In the genomic region with DNA sequence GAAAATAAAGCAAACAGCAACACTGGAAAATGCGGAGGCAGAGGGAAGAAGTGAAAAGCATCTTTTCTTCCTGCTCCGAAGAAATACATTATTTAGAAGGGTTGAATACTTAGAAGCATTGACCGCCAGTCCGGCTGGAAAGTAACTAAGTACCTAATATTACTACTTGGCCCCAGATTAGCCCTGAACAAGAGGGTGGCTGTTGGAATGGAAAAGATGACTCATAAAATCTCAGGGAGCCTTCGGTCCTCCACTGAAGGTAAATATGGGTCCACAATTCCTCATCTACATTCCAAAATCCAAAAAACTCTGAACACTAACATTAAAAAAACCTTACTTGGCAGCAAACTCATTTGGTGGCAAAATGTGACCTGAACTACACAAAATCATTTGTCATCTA, we compare ENCODE assay signal across 28 cellular contexts. TPM values are rescaled to one million over a fixed set of nuclear protein-coding genes. Genes with fewer than 3 reads are reported as not detected.
DNase-seq lines count a peak whose midpoint lies in the region; ATAC-seq, FAIRE-seq and TF ChIP-seq lines count a peak whose summit lies in the region.
"Had no signal": no experiment of that assay in that cellular context is flagged by ENCODE, and none has a peak within 500 bp of the region (broad histone marks: within the 10 kb centered on the region; RNA-seq: fewer than 3 reads in every experiment).

No MANE protein-coding gene starts in this region.

- H3K9me3 ChIP-seq in A549 (no peaks in the 10 kb centered on the region), OCI-LY3 (ENCODE audit: insufficient read depth, low read length) (no peaks in the 10 kb centered on the region)
- H3K9me3 ChIP-seq: esophagus squamous epithelium, SJCRH30 had no signal

- ATAC-seq in A549 (no peak), HG02759 (IDR thresholded peaks at IDR 0.05; ENCODE audit: unreplicated experiment) (no peak)
- ATAC-seq: sciatic nerve, T-cell had no signal

- FAIRE-seq in A549 (lab: Jason Lieb, UNC), result no peak
- FAIRE-seq: H1, keratinocyte, urothelium cell line had no signal

- H3K36me3 ChIP-seq in OCI-LY3 (replicated peaks; ENCODE audit: low read depth, low read length), result peaks cover 29% of the 10 kb centered on the region
- H3K36me3 ChIP-seq: cardiac muscle cell had no signal

- no peak for TF ChIP-seq RAD21 in A549 (conservative IDR thresholded peaks at IDR 0.05 in 1 of 2, IDR thresholded peaks at IDR 0.05 in 1 of 2)

- H4K20me1 ChIP-seq in OCI-LY3 (ENCODE audit: insufficient read depth, low read length), result no peaks in the 10 kb centered on the region

- POLR2A ChIA-PET in A549 (lab: Yijun Ruan, JAX), result no interaction called here

- DNase-seq in A549 (ENCODE audit: low read depth in 1 of 2, low spot score in 1 of 2) (no peak), chondrocyte (ENCODE audit: low spot score) (no peak), nephron progenitor cell (no peak), D341Med (ENCODE audit: low spot score) (no peak), hypothalamus (lab: John Stamatoyannopoulos, UW) (no peak)
- DNase-seq in effector CD4-positive, alpha-beta T cell, result no peak
- DNase-seq: activated CD4-positive, alpha-beta memory T cell treated with anti-CD3 and anti-CD28 coated beads for 36 hours; activated CD8-positive, alpha-beta memory T cell treated with anti-CD3 and anti-CD28 coated beads, Interleukin-2, amount 50 U/mL, for 4 hours; activated naive CD4-positive, alpha-beta T cell treated with anti-CD3 and anti-CD28 coated beads, Interleukin-2, amount 10 ng/mL, durations not matched to agents 7 days and 5 days; amniotic stem cell; CD8-positive, alpha-beta memory T cell; esophagus squamous epithelium; NCI-H1048; NCI-H1694 treated with DMSO at 0.1 percent for 48 hours; SJCRH30; T-cell had no signal

- H3K27me3 ChIP-seq in OCI-LY3 (ENCODE audit: low read depth, low read length), result no peaks in the 10 kb centered on the region
- H3K27me3 ChIP-seq: cardiac muscle cell, esophagus squamous epithelium, SJCRH30 had no signal

- H3K27ac ChIP-seq in A549 (no peak overlapping the region), OCI-LY3 (ENCODE audit: low read length) (peak overlapping the region; percentile 82)
- H3K27ac ChIP-seq: cardiac muscle cell, esophagus squamous epithelium, parathyroid adenoma, SJCRH30 had no signal

- H2AFZ ChIP-seq in OCI-LY3 (ENCODE audit: low read depth, low read length), result no peak overlapping the region
- H2AFZ ChIP-seq: parathyroid adenoma had no signal

- CTCF ChIA-PET in A549 (lab: Yijun Ruan, JAX), result interaction anchor here (0.8 to 1.3 kb wide), 2 partner anchors 11 to 27 kb away, joined by 3 to 4 read pairs; no protein-coding TSS in a partner anchor

- peak overlapping the region; percentile 53; the same call in 1 of the 2 replicates for H3K9ac ChIP-seq in OCI-LY3 (ENCODE audit: low read length)
- H3K9ac ChIP-seq: parathyroid adenoma had no signal

- no peak overlapping the region for H3K4me3 Mint-ChIP-seq in chondrocyte (ENCODE audit: unreplicated experiment)
- H3K4me3 Mint-ChIP-seq in nephron progenitor cell, result no peak overlapping the region
- H3K4me3 Mint-ChIP-seq: activated CD4-positive, alpha-beta memory T cell treated with anti-CD3 and anti-CD28 coated beads for 36 hours; activated naive CD4-positive, alpha-beta T cell treated with anti-CD3 and anti-CD28 coated beads, Interleukin-2, amount 10 ng/mL, durations not matched to agents 7 days and 5 days; activated T-helper 1 cell treated with anti-CD3 and anti-CD28 coated beads, Interleukin-12 subunit alpha, Interleukin-12 subunit beta, Interleukin-2, Interleukin-4 antibody, amounts not matched to agents 30 ng/mL and 10 ng/mL and 1 ng/mL, durations not matched to agents 14 hours and 24 hours and 36 hours; CD8-positive, alpha-beta memory T cell; nephron; stimulated activated effector memory CD8-positive, alpha-beta T cell treated with anti-CD3 and anti-CD28 coated beads, Interleukin-12 subunit alpha, Interleukin-12 subunit beta, amount 100 ng/mL, for 72 hours; T-cell had no signal

- H3K27me3 Mint-ChIP-seq in chondrocyte (ENCODE audit: low read depth) (no peaks in the 10 kb centered on the region), nephron progenitor cell (ENCODE audit: low read depth, poor library complexity) (no peaks in the 10 kb centered on the region)
- H3K27me3 Mint-ChIP-seq: activated CD4-positive, alpha-beta memory T cell treated with anti-CD3 and anti-CD28 coated beads for 36 hours; activated naive CD4-positive, alpha-beta T cell treated with anti-CD3 and anti-CD28 coated beads, Interleukin-2, amount 10 ng/mL, durations not matched to agents 7 days and 5 days; B cell; T-cell had no signal

- H3K9me3 Mint-ChIP-seq in chondrocyte (ENCODE audit: low read depth), result no peaks in the 10 kb centered on the region
- H3K9me3 Mint-ChIP-seq in nephron progenitor cell, result no peaks in the 10 kb centered on the region
- H3K9me3 Mint-ChIP-seq: activated CD4-positive, alpha-beta memory T cell treated with anti-CD3 and anti-CD28 coated beads for 36 hours; activated naive CD4-positive, alpha-beta T cell treated with anti-CD3 and anti-CD28 coated beads, Interleukin-2, amount 10 ng/mL, durations not matched to agents 7 days and 5 days; activated T-helper 1 cell treated with anti-CD3 and anti-CD28 coated beads, Interleukin-12 subunit alpha, Interleukin-12 subunit beta, Interleukin-2, Interleukin-4 antibody, amounts not matched to agents 30 ng/mL and 10 ng/mL and 1 ng/mL, durations not matched to agents 14 hours and 24 hours and 36 hours; CD8-positive, alpha-beta memory T cell; nephron; stimulated activated effector memory CD8-positive, alpha-beta T cell treated with anti-CD3 and anti-CD28 coated beads, Interleukin-12 subunit alpha, Interleukin-12 subunit beta, amount 100 ng/mL, for 72 hours; T-cell had no signal

- H3K36me3 Mint-ChIP-seq in chondrocyte (ENCODE audit: low read depth) (peaks cover 5% of the 10 kb centered on the region), nephron progenitor cell (ENCODE audit: low read depth) (peaks cover 45% of the 10 kb centered on the region)
- H3K36me3 Mint-ChIP-seq: activated CD4-positive, alpha-beta memory T cell treated with anti-CD3 and anti-CD28 coated beads for 36 hours; activated naive CD4-positive, alpha-beta T cell treated with anti-CD3 and anti-CD28 coated beads, Interleukin-2, amount 10 ng/mL, durations not matched to agents 7 days and 5 days; CD8-positive, alpha-beta memory T cell; stimulated activated effector memory CD8-positive, alpha-beta T cell treated with anti-CD3 and anti-CD28 coated beads, Interleukin-12 subunit alpha, Interleukin-12 subunit beta, amount 100 ng/mL, for 72 hours; T-cell had no signal

- H3K4me2 ChIP-seq in A549 (0 out of 3 replicates have a peak overlapping the region, but pooled peaks have one; percentile 6), OCI-LY3 (ENCODE audit: low read length) (peak overlapping the region; percentile 65)

- peaks cover 38% of the 10 kb centered on the region for H3K79me2 ChIP-seq in OCI-LY3 (ENCODE audit: low read length)
- H3K79me2 ChIP-seq: parathyroid adenoma had no signal

- H3K4me1 ChIP-seq in A549, result peaks cover 36% of the 10 kb centered on the region
- peaks cover 52% of the 10 kb centered on the region for H3K4me1 ChIP-seq in OCI-LY3 (ENCODE audit: low read length)
- H3K4me1 ChIP-seq: esophagus squamous epithelium, parathyroid adenoma, SJCRH30 had no signal

- H3K4me1 Mint-ChIP-seq in chondrocyte (ENCODE audit: low read depth) (peaks cover 25% of the 10 kb centered on the region), nephron progenitor cell (peaks cover 46% of the 10 kb centered on the region)
- H3K4me1 Mint-ChIP-seq: nephron; stimulated activated effector memory CD8-positive, alpha-beta T cell treated with anti-CD3 and anti-CD28 coated beads, Interleukin-12 subunit alpha, Interleukin-12 subunit beta, amount 100 ng/mL, for 72 hours had no signal

- no peak for TF ChIP-seq EP300 in A549 (IDR thresholded peaks at IDR 0.05)

- H3K4me3 ChIP-seq in A549 (no peak overlapping the region), OCI-LY3 (ENCODE audit: low read length) (no peak overlapping the region)
- H3K4me3 ChIP-seq: cardiac muscle cell, esophagus squamous epithelium, SJCRH30 had no signal

- TF ChIP-seq CTCF in A549 (IDR thresholded peaks at IDR 0.05), result no peak
- no peak for TF ChIP-seq CTCF in OCI-LY3 (IDR thresholded peaks at IDR 0.05; ENCODE audit: low read depth, low read length)
- TF ChIP-seq CTCF in chondrocyte (IDR thresholded peaks at IDR 0.05), result no peak
- no peak for TF ChIP-seq CTCF in nephron progenitor cell (IDR thresholded peaks at IDR 0.05)

- 77% methylated on average over 5 of the region's 5 CpGs for WGBS in A549 (ENCODE audit: missing lambda C conversion rate)

- H3K27ac Mint-ChIP-seq in chondrocyte (ENCODE audit: unreplicated experiment), result peak overlapping the region; percentile 58
- H3K27ac Mint-ChIP-seq in nephron progenitor cell, result peak overlapping the region; percentile 46
- H3K27ac Mint-ChIP-seq: activated CD4-positive, alpha-beta memory T cell treated with anti-CD3 and anti-CD28 coated beads for 36 hours; activated naive CD4-positive, alpha-beta T cell treated with anti-CD3 and anti-CD28 coated beads, Interleukin-2, amount 10 ng/mL, durations not matched to agents 7 days and 5 days; activated T-helper 1 cell treated with anti-CD3 and anti-CD28 coated beads, Interleukin-12 subunit alpha, Interleukin-12 subunit beta, Interleukin-2, Interleukin-4 antibody, amounts not matched to agents 30 ng/mL and 10 ng/mL and 1 ng/mL, durations not matched to agents 14 hours and 24 hours and 36 hours; nephron; stimulated activated effector memory CD8-positive, alpha-beta T cell treated with anti-CD3 and anti-CD28 coated beads, Interleukin-12 subunit alpha, Interleukin-12 subunit beta, amount 100 ng/mL, for 72 hours; T-cell had no signal

- no peak for TF ChIP-seq POLR2A in A549 (IDR thresholded peaks at IDR 0.05; ENCODE audit: low read length)

TF ChIP-seq in A549, 52 proteins besides CTCF, POLR2A, EP300 and RAD21 (continues in another document):
- TF ChIP-seq, protein P1, sequence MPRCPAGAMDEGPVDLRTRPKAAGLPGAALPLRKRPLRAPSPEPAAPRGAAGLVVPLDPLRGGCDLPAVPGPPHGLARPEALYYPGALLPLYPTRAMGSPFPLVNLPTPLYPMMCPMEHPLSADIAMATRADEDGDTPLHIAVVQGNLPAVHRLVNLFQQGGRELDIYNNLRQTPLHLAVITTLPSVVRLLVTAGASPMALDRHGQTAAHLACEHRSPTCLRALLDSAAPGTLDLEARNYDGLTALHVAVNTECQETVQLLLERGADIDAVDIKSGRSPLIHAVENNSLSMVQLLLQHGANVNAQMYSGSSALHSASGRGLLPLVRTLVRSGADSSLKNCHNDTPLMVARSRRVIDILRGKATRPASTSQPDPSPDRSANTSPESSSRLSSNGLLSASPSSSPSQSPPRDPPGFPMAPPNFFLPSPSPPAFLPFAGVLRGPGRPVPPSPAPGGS (IDR thresholded peaks at IDR 0.05), result no peak
- TF ChIP-seq TFCP2L1 (CRISPR knock-in tag; IDR thresholded peaks at IDR 0.05), result no peak

RNA-seq across cellular contexts. Expression of a gene that starts 40.1 kb away (rescaled TPM):
- polyA plus RNA-seq in A549 (2011; rRNA removed) (31.6 and 32.1 TPM in 2 replicates), A549 (2017; fragmentation: RNase III; extraction: RNeasy Plus Mini Kit Qiagen cat#74134 plus additional on column Dnase treatment) (29.8 to 35.8 TPM (median 33.4 TPM) in 3 replicates)
- polyA plus RNA-seq in A549 (2012; cell fraction: cytosol; rRNA removed), result 28.6 and 37.0 TPM in 2 replicates
- polyA plus RNA-seq in A549 (2012; cell fraction: nucleus; rRNA removed), result 40.5 and 50.4 TPM in 2 replicates
- 27.5 and 30.0 TPM in 2 replicates for polyA minus RNA-seq in A549 (2011; rRNA and poly(A)+ RNA removed)
- total RNA-seq in chondrocyte, result 12.1 to 20.6 TPM (median 18.5 TPM) in 3 replicates
